ENCODE assay signal across 8 cellular contexts in the genomic region with DNA sequence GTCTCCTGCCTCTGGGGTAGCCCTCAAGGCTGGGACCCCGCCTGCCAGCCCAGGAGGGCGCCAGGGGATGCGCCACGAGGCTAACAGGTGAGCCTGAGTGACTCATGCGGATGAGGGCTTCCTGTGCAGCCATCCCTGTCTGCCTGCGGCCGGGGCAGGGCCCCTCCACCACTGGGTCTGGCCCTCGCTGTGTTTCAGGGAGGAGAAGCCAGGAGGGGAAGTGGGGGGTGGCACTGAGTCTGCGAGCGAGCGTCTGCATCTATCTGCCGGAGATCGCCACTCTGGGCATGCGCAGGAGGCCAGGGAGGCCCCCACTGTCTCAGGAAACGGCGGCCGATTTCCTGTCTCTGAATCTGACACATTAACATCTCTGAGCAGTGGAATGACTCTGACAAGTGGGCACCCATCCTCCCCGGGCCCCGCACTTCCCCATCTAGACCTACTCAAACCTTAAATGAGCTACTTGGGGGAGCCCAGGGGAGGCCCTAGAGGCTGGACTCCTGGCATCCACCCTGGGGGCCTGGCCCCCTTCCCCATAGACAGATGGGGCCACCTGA. TPM values are rescaled to one million over a fixed set of nuclear protein-coding genes. Genes with fewer than 3 reads are reported as not detected.
DNase-seq lines count a peak whose midpoint lies in the region; ATAC-seq and TF ChIP-seq lines count a peak whose summit lies in the region.

No MANE protein-coding gene starts in this region.

- peak; percentile 63 for ATAC-seq in HG03378 (IDR thresholded peaks at IDR 0.05; ENCODE audit: unreplicated experiment)
- peak; percentile 93 to 94 for ATAC-seq in activated T-cell treated with anti-CD3 and anti-CD28 coated beads, Interleukin-2, amount 50 U/mL, for 72 hours (replicated peaks in 1 of 2)
- peak; percentile 75 for ATAC-seq in foreskin keratinocyte

- TF ChIP-seq CTCF in foreskin keratinocyte (conservative IDR thresholded peaks at IDR 0.05) = no peak
- no peak for TF ChIP-seq CTCF in neutrophil (IDR thresholded peaks at IDR 0.05)

- peaks cover 43% of the 10 kb centered on the region for H3K36me3 ChIP-seq in neutrophil

- H3K27ac ChIP-seq in foreskin keratinocyte (no peak overlapping the region), neutrophil (peak overlapping the region; percentile 84)

- H3K4me3 Mint-ChIP-seq in activated T-cell treated with anti-CD3 and anti-CD28 coated beads, Interleukin-2, amount 50 U/mL, for 72 hours = peak overlapping the region; percentile 80 to 88

- H3K9me3 Mint-ChIP-seq in activated T-cell treated with anti-CD3 and anti-CD28 coated beads, Interleukin-2, amount 50 U/mL, for 72 hours = no peaks in the 10 kb centered on the region

- H3K4me1 ChIP-seq in foreskin keratinocyte = peaks cover 15% of the 10 kb centered on the region
- H3K4me1 ChIP-seq in neutrophil (ENCODE audit: control insufficient read depth in 1 of 2, insufficient read depth in 1 of 2, low read depth in 1 of 2, low read length in 1 of 2) = peaks cover 24 to 26% of the 10 kb centered on the region in 2 experiments

- peak overlapping the region; percentile 12 to 37 for H3K4me3 ChIP-seq in neutrophil (ENCODE audit: low read depth in 1 of 2, low read length in 1 of 2)

- no peaks in the 10 kb centered on the region for H3K9me3 ChIP-seq in neutrophil

- peaks cover 0 to 7% of the 10 kb centered on the region in 2 donors for H3K36me3 Mint-ChIP-seq in activated T-cell treated with anti-CD3 and anti-CD28 coated beads, Interleukin-2, amount 50 U/mL, for 72 hours (ENCODE audit: insufficient read depth in 2 of 2)

- no peaks in the 10 kb centered on the region for H3K27me3 Mint-ChIP-seq in activated T-cell treated with anti-CD3 and anti-CD28 coated beads, Interleukin-2, amount 50 U/mL, for 72 hours (ENCODE audit: low read depth)

- peaks cover 52% of the 10 kb centered on the region for H3K4me1 Mint-ChIP-seq in activated T-cell treated with anti-CD3 and anti-CD28 coated beads, Interleukin-2, amount 50 U/mL, for 72 hours (ENCODE audit: low read depth)

- peak overlapping the region; percentile 98 for H3K27ac Mint-ChIP-seq in activated T-cell treated with anti-CD3 and anti-CD28 coated beads, Interleukin-2, amount 50 U/mL, for 72 hours

- no peaks in the 10 kb centered on the region for H3K27me3 ChIP-seq in foreskin keratinocyte
- no peaks in the 10 kb centered on the region for H3K27me3 ChIP-seq in neutrophil

- DNase-seq in AML-193 (lab: John Stamatoyannopoulos, UW) (peak; percentile 94 to 96), GM19238 (ENCODE audit: insufficient read length, low spot score) (peak; percentile 100), OCI-M1 (lab: John Stamatoyannopoulos, UW) (peak; percentile 72), foreskin keratinocyte (peak; percentile 53 to 60), superior temporal gyrus (ENCODE audit: extremely low spot score) (peak; percentile 26)
- DNase-seq in activated T-cell treated with anti-CD3 and anti-CD28 coated beads, Interleukin-2, amount 50 U/mL, for 72 hours = peak; percentile 99

RNA-seq across cellular contexts. Expression of gene RFX1, which starts 19.7 kb away (rescaled TPM):
- 10 to 100 TPM; 11.4 to 11.9 TPM for total RNA-seq in activated T-cell treated with anti-CD3 and anti-CD28 coated beads, Interleukin-2, amount 50 U/mL, for 72 hours
- total RNA-seq in foreskin keratinocyte = 4.2 and 4.6 TPM in 2 replicates
- 3.2 and 3.7 TPM in 2 replicates for polyA plus RNA-seq in foreskin keratinocyte

RNA-seq across cellular contexts. Expression of gene DCAF15, which starts 34.1 kb away (rescaled TPM):
- 10 to 100 TPM; 62.9 to 79.8 TPM for total RNA-seq in activated T-cell treated with anti-CD3 and anti-CD28 coated beads, Interleukin-2, amount 50 U/mL, for 72 hours
- 32.6 and 33.9 TPM in 2 replicates for total RNA-seq in foreskin keratinocyte
- polyA plus RNA-seq in foreskin keratinocyte = 37.1 and 42.8 TPM in 2 replicates

RNA-seq across cellular contexts. Expression of gene RLN3, which starts 41.5 kb away (rescaled TPM):
- total RNA-seq in activated T-cell treated with anti-CD3 and anti-CD28 coated beads, Interleukin-2, amount 50 U/mL, for 72 hours = not detected
- total RNA-seq in foreskin keratinocyte = not detected in 2 replicates
- not detected in 2 replicates for polyA plus RNA-seq in foreskin keratinocyte

RNA-seq across cellular contexts. Expression of gene IL27RA, which starts 45.1 kb away (rescaled TPM):
- total RNA-seq in activated T-cell treated with anti-CD3 and anti-CD28 coated beads, Interleukin-2, amount 50 U/mL, for 72 hours = 10 to 100 TPM; 67.0 to 75.2 TPM
- 7.8 and 8.3 TPM in 2 replicates for total RNA-seq in foreskin keratinocyte
- 6.5 and 6.7 TPM in 2 replicates for polyA plus RNA-seq in foreskin keratinocyte

RNA-seq across cellular contexts. Expression of gene PODNL1, which starts 48.2 kb away (rescaled TPM):
- under 1 TPM in 1 of 2 donors, not detected in 1; 0.81 TPM for total RNA-seq in activated T-cell treated with anti-CD3 and anti-CD28 coated beads, Interleukin-2, amount 50 U/mL, for 72 hours
- 0.28 and 0.44 TPM in 2 replicates for total RNA-seq in foreskin keratinocyte
- 0.39 and 0.99 TPM in 2 replicates for polyA plus RNA-seq in foreskin keratinocyte

Comparison
In these comparisons a context has a peak if more than half of its experiments do, and no peak if none do; other contexts are left out.
1. DNase-seq: peak in every context shown above with its lines; median percentile 100 in GM19238; 99 in activated T-cell treated with anti-CD3 and anti-CD28 coated beads, Interleukin-2, amount 50 U/mL, for 72 hours; 95 in AML-193; 72 in OCI-M1; 56 in foreskin keratinocyte; 26 in superior temporal gyrus.